In the genomic region with DNA sequence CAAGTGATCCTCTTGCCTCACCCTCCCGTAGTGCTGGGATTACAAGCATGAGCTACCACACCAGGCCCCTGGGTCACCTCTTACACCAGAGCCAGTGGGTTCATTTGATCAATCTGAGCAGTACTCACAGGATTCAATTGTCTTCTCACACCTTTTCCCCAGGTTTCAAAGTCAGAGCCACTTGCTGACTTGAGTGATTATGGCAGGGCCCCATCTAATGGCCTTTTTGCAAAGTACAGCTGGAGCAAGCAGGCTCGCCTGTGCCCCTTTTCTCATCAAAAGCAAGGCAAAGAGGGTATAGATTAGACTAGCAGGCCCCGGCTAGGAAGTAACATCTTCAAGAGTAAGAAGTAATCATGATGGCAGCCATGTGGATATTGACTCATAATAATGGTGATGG, we compare ENCODE assay signal across 8 cellular contexts.
DNase-seq lines count a peak whose midpoint lies in the region; ATAC-seq, FAIRE-seq and TF ChIP-seq lines count a peak whose summit lies in the region.

No MANE protein-coding gene starts in this region.

- H2AK9ac ChIP-seq in IMR-90 (replicated peaks; ENCODE audit: low read depth, low read length, poor library complexity), result no peak overlapping the region

- no peak overlapping the region for H2BK20ac ChIP-seq in IMR-90 (ENCODE audit: low read depth, low read length)

- no peaks in the 10 kb centered on the region; a peak in 1 of 4 replicates for H3K79me1 ChIP-seq in IMR-90 (ENCODE audit: low read depth in 1 of 2, low read length in 2 of 2)

- TF ChIP-seq CTCF in IMR-90 (conservative IDR thresholded peaks at IDR 0.05; ENCODE audit: low read depth, low read length), result peak; percentile 57
- peak; percentile 70 to 87 (median 73); a peak in 5 of 6 replicates for TF ChIP-seq CTCF in GM12878 (IDR thresholded peaks at IDR 0.05 in 2 of 3, conservative IDR thresholded peaks at IDR 0.05 in 1 of 3; ENCODE audit: control insufficient read depth in 2 of 3, extremely low read depth in 1 of 3, insufficient read depth in 1 of 3, low read depth in 3 of 3, low read length in 3 of 3)
- peak; percentile 37 for TF ChIP-seq CTCF in upper lobe of right lung (IDR thresholded peaks at IDR 0.05)

- no peaks in the 10 kb centered on the region; the same call in none of the 2 replicates for H3K79me2 ChIP-seq in GM12878 (ENCODE audit: control insufficient read depth, insufficient read depth, low read length)

- BruUV-seq in IMR-90 (replicated peaks; lab: Mats Ljungman, UMichigan) (no TSS peak), GM12878 (replicated peaks; lab: Mats Ljungman, UMichigan) (no TSS peak)

- no peak overlapping the region for H2AFZ ChIP-seq in IMR-90 (replicated peaks; ENCODE audit: low read length, poor library complexity)
- no peak overlapping the region; the same call in 1 of the 2 replicates for H2AFZ ChIP-seq in GM12878 (ENCODE audit: control insufficient read depth, low read depth, low read length)

- no peak overlapping the region for H4K91ac ChIP-seq in IMR-90 (ENCODE audit: insufficient read depth, low read depth, low read length)

- no peak overlapping the region for H3K4ac ChIP-seq in IMR-90 (ENCODE audit: low read depth, low read length)

- H2BK15ac ChIP-seq in IMR-90 (ENCODE audit: low read depth, low read length), result no peak overlapping the region

- H3K14ac ChIP-seq in IMR-90 (replicated peaks; ENCODE audit: low read depth, low read length), result no peak overlapping the region

- SMC1A ChIA-PET in GM12878 (lab: Charles Lee; ENCODE audit: uncharacterized antibody, unreplicated experiment), result interaction anchor here (0.7 to 5.9 kb wide), 32 partner anchors 9 to 229 kb away, joined by 3 to 89 read pairs (median 5); no protein-coding TSS in a partner anchor

- no peak overlapping the region for H3K18ac ChIP-seq in IMR-90 (ENCODE audit: low read depth, low read length)

- no peaks in the 10 kb centered on the region for H3K27me3 ChIP-seq in IMR-90 (ENCODE audit: control insufficient read depth, insufficient read depth, low read length)
- no peaks in the 10 kb centered on the region for H3K27me3 ChIP-seq in GM12878 (replicated peaks in 1 of 2; ENCODE audit: control insufficient read depth in 2 of 2, insufficient read depth in 2 of 2, low read length in 1 of 2)
- no peaks in the 10 kb centered on the region for H3K27me3 ChIP-seq in upper lobe of right lung

- no peak overlapping the region for H3K9ac ChIP-seq in IMR-90 (ENCODE audit: low read depth, low read length)
- 0 out of 2 replicates have a peak overlapping the region, but pooled peaks have one; percentile 38 for H3K9ac ChIP-seq in GM12878 (ENCODE audit: control insufficient read depth, insufficient read depth, low read length)

- H4K20me1 ChIP-seq in IMR-90 (ENCODE audit: insufficient read depth, low read length), result no peaks in the 10 kb centered on the region
- no peaks in the 10 kb centered on the region for H4K20me1 ChIP-seq in GM12878 (ENCODE audit: control insufficient read depth, insufficient read depth)

- peak; percentile 66 for ATAC-seq in IMR-90 (ENCODE audit: low read depth)
- peak; percentile 42 for ATAC-seq in SK-N-SH treated with all-trans-retinoic acid at 6 μM for 48 hours
- ATAC-seq in GM12878, result peak; percentile 97
- ATAC-seq in left colon, result peak; percentile 80
- ATAC-seq in upper lobe of right lung, result no peak

- in situ Hi-C loops in IMR-90 (cut with MboI; ENCODE audit: low sequenced_read_pairs) (loop anchor here (10.0 kb wide), 1 partner anchor 218 kb away; no protein-coding TSS in a partner anchor), GM12878 (cut with MboI) (loop anchor here (5.0 kb wide), 1 partner anchor 226 kb away; a partner anchor contains a TSS)

- no peak for TF ChIP-seq POLR2A in IMR-90 (IDR thresholded peaks at IDR 0.05; ENCODE audit: low read depth, low read length)
- TF ChIP-seq POLR2A in GM12878 (IDR thresholded peaks at IDR 0.05; ENCODE audit: low read depth, low read length), result no peak

- H3K4me1 ChIP-seq in IMR-90 (ENCODE audit: control insufficient read depth, insufficient read depth, low read length), result no peaks in the 10 kb centered on the region
- H3K4me1 ChIP-seq in GM12878 (ENCODE audit: control insufficient read depth, insufficient read depth, low read length), result peaks cover 34% of the 10 kb centered on the region
- peaks cover 7% of the 10 kb centered on the region for H3K4me1 ChIP-seq in upper lobe of right lung

- H3K4me3 ChIP-seq in IMR-90 (ENCODE audit: insufficient read depth, low read depth, low read length) (no peak overlapping the region), GM12878 (no peak overlapping the region), upper lobe of right lung (no peak overlapping the region)

- H2BK5ac ChIP-seq in IMR-90 (ENCODE audit: low read depth, low read length, poor library complexity, severe bottlenecking), result no peak overlapping the region

- H3K23ac ChIP-seq in IMR-90 (ENCODE audit: low read depth, low read length), result no peak overlapping the region

- RAD21 ChIA-PET in GM12878 (lab: Charles Lee; ENCODE audit: unreplicated experiment), result interaction anchor here (0.7 to 6.3 kb wide), 27 partner anchors 9 to 243 kb away, joined by 3 to 58 read pairs (median 4); no protein-coding TSS in a partner anchor

- H2BK120ac ChIP-seq in IMR-90 (ENCODE audit: low read depth, low read length), result no peak overlapping the region

- H3K27ac ChIP-seq in IMR-90 (ENCODE audit: insufficient read depth, low read length) (no peak overlapping the region), GM12878 (ENCODE audit: control insufficient read depth, insufficient read depth) (peak overlapping the region; percentile 46), upper lobe of right lung (no peak overlapping the region)

- H2AK5ac ChIP-seq in IMR-90 (ENCODE audit: low read depth, low read length), result no peak overlapping the region

- H3K4me2 ChIP-seq in IMR-90 (ENCODE audit: low read depth, low read length) (no peak overlapping the region), GM12878 (ENCODE audit: control insufficient read depth, insufficient read depth) (no peak overlapping the region)

- FAIRE-seq in GM12878 (lab: Jason Lieb, UNC), result peak; percentile 7

- intact Hi-C loops in IMR-90 (cut with micrococcal nuclease), result no loop called here
- intact Hi-C loops in GM12878 (cut with micrococcal nuclease; ENCODE audit: unreplicated experiment), result loop anchor here (1.0 to 2.0 kb wide), 4 partner anchors 25 to 224 kb away; no protein-coding TSS in a partner anchor
- intact Hi-C loops in left colon (cut with DNase I, micrococcal nuclease), result no loop called here
- intact Hi-C loops in upper lobe of right lung (cut with DNase I), result no loop called here

- DNase-seq in SKM-1 treated with dmso at 0.1 percent for 144 hours (lab: John Stamatoyannopoulos, UW; ENCODE audit: unreplicated experiment) (peak; percentile 10), SKM-1 (lab: John Stamatoyannopoulos, UW; ENCODE audit: unreplicated experiment) (no peak), IMR-90 (peak; percentile 49), GM12878 (ENCODE audit: low read depth, low spot score) (no peak), left colon (peak in 1 of 2 donors; percentile 25), upper lobe of right lung (no peak), superior temporal gyrus (ENCODE audit: extremely low spot score) (no peak)

- POLR2A ChIA-PET in IMR-90 (lab: Charles Lee; ENCODE audit: unreplicated experiment) (no interaction called here), GM12878 (lab: Charles Lee) (interaction anchor here (0.6 to 1.9 kb wide), 8 partner anchors 9 to 223 kb away, joined by 3 to 8 read pairs (median 6); no protein-coding TSS in a partner anchor)

- TF ChIP-seq RAD21 in IMR-90 (IDR thresholded peaks at IDR 0.05; ENCODE audit: low read length) (peak; percentile 68), GM12878 (IDR thresholded peaks at IDR 0.05; ENCODE audit: insufficient read depth, low read depth, low read length) (peak; percentile 95)

- H4K5ac ChIP-seq in IMR-90 (ENCODE audit: low read depth, low read length), result no peak overlapping the region

- H3K36me3 ChIP-seq in IMR-90 (ENCODE audit: control insufficient read depth, insufficient read depth, low read length), result no peaks in the 10 kb centered on the region
- H3K36me3 ChIP-seq in GM12878 (ENCODE audit: control insufficient read depth in 2 of 2, insufficient read depth in 2 of 2, low read length in 1 of 2), result no peaks in the 10 kb centered on the region; a peak in 2 of 4 replicates
- no peaks in the 10 kb centered on the region for H3K36me3 ChIP-seq in upper lobe of right lung

- no peak for TF ChIP-seq EP300 in GM12878 (IDR thresholded peaks at IDR 0.05; ENCODE audit: borderline replicate concordance in 1 of 2, control insufficient read depth in 1 of 2, low read depth in 2 of 2, low read length in 2 of 2)

- H3K9me1 ChIP-seq in IMR-90 (ENCODE audit: insufficient read depth, low read length), result no peaks in the 10 kb centered on the region

- 71% methylated on average over 1 of the region's 3 CpGs; no CpG with 5 or more reads in 1 of the 2 experiments for WGBS in IMR-90 (ENCODE audit: extremely low coverage in 2 of 2, insufficient read length in 1 of 2), 2 experiments
- WGBS in GM12878 (ENCODE audit: insufficient coverage, insufficient replicate concordance, low lambda C conversion rate, missing lambda C conversion rate), result 13% methylated on average over 3 of the region's 3 CpGs

- H4K8ac ChIP-seq in IMR-90 (ENCODE audit: low read depth in 2 of 2, low read length in 2 of 2), result no peak overlapping the region

- CTCF ChIA-PET in IMR-90 (lab: Yijun Ruan, JAX) (no interaction called here), GM12878 (lab: Yijun Ruan, JAX) (interaction anchor here (0.7 to 10.6 kb wide), 35 partner anchors 8 to 228 kb away, joined by 3 to 163 read pairs (median 6); a partner anchor contains a TSS)

- no peaks in the 10 kb centered on the region for H3K9me3 ChIP-seq in IMR-90 (ENCODE audit: control insufficient read depth, insufficient read depth, low read length)
- peaks cover 4% of the 10 kb centered on the region; the same call in 2 of the 3 replicates for H3K9me3 ChIP-seq in GM12878 (replicated peaks; ENCODE audit: control insufficient read depth, insufficient read depth, low read length)
- no peaks in the 10 kb centered on the region for H3K9me3 ChIP-seq in upper lobe of right lung

- dilution Hi-C loops in IMR-90 (cut with HindIII; ENCODE audit: low sequenced_read_pairs, unreplicated experiment), result no loop called here

- H3K56ac ChIP-seq in IMR-90 (ENCODE audit: extremely low read depth, insufficient read depth, low read length), result no peak overlapping the region

TF ChIP-seq in IMR-90, 13 proteins besides CTCF, POLR2A, EP300 and RAD21 (continues in another document):
- TF ChIP-seq MAFK (IDR thresholded peaks at IDR 0.05; ENCODE audit: low read depth, low read length) (no peak), CHD1 (IDR thresholded peaks at IDR 0.05; ENCODE audit: low read depth, low read length) (no peak), CEBPB (IDR thresholded peaks at IDR 0.05; ENCODE audit: low read depth, low read length) (no peak)

TF ChIP-seq in SK-N-SH treated with all-trans-retinoic acid at 6 μM for 48 hours, 23 proteins besides CTCF, POLR2A, EP300 and RAD21:
- TF ChIP-seq RARB (CRISPR knock-in tag; IDR thresholded peaks at IDR 0.05), result no peak

TF ChIP-seq in GM12878, 131 proteins besides CTCF, POLR2A, EP300 and RAD21 (continues in another document):
- TF ChIP-seq, protein P1, sequence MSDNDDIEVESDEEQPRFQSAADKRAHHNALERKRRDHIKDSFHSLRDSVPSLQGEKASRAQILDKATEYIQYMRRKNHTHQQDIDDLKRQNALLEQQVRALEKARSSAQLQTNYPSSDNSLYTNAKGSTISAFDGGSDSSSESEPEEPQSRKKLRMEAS (IDR thresholded peaks at IDR 0.05; ENCODE audit: low read depth, low read length), result no peak
- 0 out of 2 replicates have a peak, but pooled peaks have one; percentile 47 for TF ChIP-seq RB1 (IDR thresholded peaks at IDR 0.05; ENCODE audit: borderline replicate concordance)

Comparison
In these comparisons a context has a peak if more than half of its experiments do, and no peak if none do; other contexts are left out.
1. DNase-seq: peak in SKM-1 treated with dmso at 0.1 percent for 144 hours (single experiment) and IMR-90 (single experiment); none in SKM-1 (single experiment), GM12878 (single experiment), upper lobe of right lung (single experiment) and superior temporal gyrus (single experiment).
2. Peak in every context shown above with its lines, with median percentiles within 50 percentile points of each other: CTCF ChIP-seq.